ENCODE assay signal across 1 cellular context in the genomic region with DNA sequence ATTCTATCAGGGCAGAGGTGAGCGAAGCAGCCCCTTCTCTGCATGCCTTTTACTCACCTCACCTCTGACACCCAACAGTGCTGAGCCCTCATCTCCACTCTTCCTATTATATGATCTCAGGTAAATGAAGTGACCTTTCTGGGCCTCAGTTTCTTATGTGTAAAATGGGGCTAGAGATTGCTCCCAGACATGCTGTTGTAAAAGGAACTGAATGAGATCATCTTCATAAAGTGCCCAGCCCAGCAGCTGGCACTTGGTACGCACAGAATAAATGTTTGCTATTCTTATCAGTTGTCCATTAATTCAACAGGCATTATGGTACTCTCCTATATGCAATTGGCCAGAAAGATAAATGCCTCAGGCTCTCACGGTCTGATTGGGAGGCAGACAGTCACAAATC.
TF ChIP-seq lines count a peak whose summit lies in the region.

No MANE protein-coding gene starts in this region.

TF ChIP-seq in endothelial cell of umbilical vein, 7 proteins besides CTCF, POLR2A, EP300 and RAD21:
- no peak for TF ChIP-seq FOS (IDR thresholded peaks at IDR 0.05; ENCODE audit: borderline replicate concordance, insufficient read depth, low read length)
